ENCODE assay signal across 1 cellular context in genomic region chr16:2911580-2912329, GRCh38.
TF ChIP-seq lines count a peak whose summit lies in the region.

A gene with protein sequence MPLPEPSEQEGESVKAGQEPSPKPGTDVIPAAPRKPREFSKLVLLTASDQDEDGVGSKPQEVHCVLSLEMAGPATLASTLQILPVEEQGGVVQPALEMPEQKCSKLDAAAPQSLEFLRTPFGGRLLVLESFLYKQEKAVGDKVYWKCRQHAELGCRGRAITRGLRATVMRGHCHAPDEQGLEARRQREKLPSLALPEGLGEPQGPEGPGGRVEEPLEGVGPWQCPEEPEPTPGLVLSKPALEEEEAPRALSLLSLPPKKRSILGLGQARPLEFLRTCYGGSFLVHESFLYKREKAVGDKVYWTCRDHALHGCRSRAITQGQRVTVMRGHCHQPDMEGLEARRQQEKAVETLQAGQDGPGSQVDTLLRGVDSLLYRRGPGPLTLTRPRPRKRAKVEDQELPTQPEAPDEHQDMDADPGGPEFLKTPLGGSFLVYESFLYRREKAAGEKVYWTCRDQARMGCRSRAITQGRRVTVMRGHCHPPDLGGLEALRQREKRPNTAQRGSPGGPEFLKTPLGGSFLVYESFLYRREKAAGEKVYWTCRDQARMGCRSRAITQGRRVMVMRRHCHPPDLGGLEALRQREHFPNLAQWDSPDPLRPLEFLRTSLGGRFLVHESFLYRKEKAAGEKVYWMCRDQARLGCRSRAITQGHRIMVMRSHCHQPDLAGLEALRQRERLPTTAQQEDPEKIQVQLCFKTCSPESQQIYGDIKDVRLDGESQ (plus strand): TSS chr16:2911931. CDS start chr16:2929686, 17,755 bp downstream.

TF ChIP-seq in HepG2, 621 proteins besides CTCF, POLR2A, EP300 and RAD21 (continued from another document and continues in another):
- peak; percentile 23; the same call in 1 of the 2 replicates for TF ChIP-seq POLR2AphosphoS5 (IDR thresholded peaks at IDR 0.05; ENCODE audit: low read depth, low read length)
- TF ChIP-seq KLF6 (CRISPR knock-in tag; IDR thresholded peaks at IDR 0.05), result no peak; the same call in 1 of the 2 replicates
- no peak for TF ChIP-seq HNRNPH1 (optimal IDR thresholded peaks at IDR 0.05; ENCODE audit: low read depth, low read length)
- TF ChIP-seq ZNF775 (CRISPR knock-in tag; IDR thresholded peaks at IDR 0.05; ENCODE audit: borderline replicate concordance), result 0 out of 2 replicates have a peak, but pooled peaks have one; percentile 17
- TF ChIP-seq MAFG (CRISPR knock-in tag; IDR thresholded peaks at IDR 0.05), result no peak
- TF ChIP-seq ZSCAN30 (CRISPR knock-in tag; IDR thresholded peaks at IDR 0.05), result no peak
- TF ChIP-seq EED (CRISPR knock-in tag; IDR thresholded peaks at IDR 0.05), result peak; percentile 77; the same call in 1 of the 2 replicates
- no peak for TF ChIP-seq STAG1 (CRISPR knock-in tag; IDR thresholded peaks at IDR 0.05)
- peak; percentile 27; the same call in 1 of the 2 replicates for TF ChIP-seq ZNF350 (CRISPR knock-in tag; IDR thresholded peaks at IDR 0.05; ENCODE audit: borderline replicate concordance, low read depth)
- TF ChIP-seq ZNF576 (CRISPR knock-in tag; IDR thresholded peaks at IDR 0.05), result no peak
- no peak for TF ChIP-seq NAIF1 (CRISPR knock-in tag; IDR thresholded peaks at IDR 0.05; ENCODE audit: borderline replicate concordance)
- no peak for TF ChIP-seq U2AF2 (IDR thresholded peaks at IDR 0.05; ENCODE audit: low read depth, low read length)
- 0 out of 2 replicates have a peak, but pooled peaks have one; percentile 17 for TF ChIP-seq ZSCAN31 (CRISPR knock-in tag; IDR thresholded peaks at IDR 0.05; ENCODE audit: low read depth)
- TF ChIP-seq KDM1A (CRISPR knock-in tag; IDR thresholded peaks at IDR 0.05), result no peak
- TF ChIP-seq ZNF687 (CRISPR knock-in tag; IDR thresholded peaks at IDR 0.05), result peak; percentile 81
- TF ChIP-seq CCAR2 (optimal IDR thresholded peaks at IDR 0.05; ENCODE audit: low read depth, low read length), result no peak
- TF ChIP-seq ZC3H13 (CRISPR knock-in tag; IDR thresholded peaks at IDR 0.05), result no peak
- TF ChIP-seq ZNF337 (CRISPR knock-in tag; IDR thresholded peaks at IDR 0.05; ENCODE audit: borderline replicate concordance, low read depth), result 0 out of 2 replicates have a peak, but pooled peaks have one; percentile 16
- TF ChIP-seq CENPX (CRISPR knock-in tag; IDR thresholded peaks at IDR 0.05), result no peak
- TF ChIP-seq GMEB1 (CRISPR knock-in tag; IDR thresholded peaks at IDR 0.05; ENCODE audit: borderline replicate concordance), result peak; percentile 91
- no peak for TF ChIP-seq GFI1 (CRISPR knock-in tag; IDR thresholded peaks at IDR 0.05; ENCODE audit: borderline replicate concordance)
- no peak for TF ChIP-seq ZBTB1 (CRISPR knock-in tag; IDR thresholded peaks at IDR 0.05; ENCODE audit: borderline replicate concordance)
- TF ChIP-seq ZNF883 (CRISPR knock-in tag; IDR thresholded peaks at IDR 0.05; ENCODE audit: not compliant biosample characterization), result peak; percentile 67
- TF ChIP-seq ZSCAN25 (CRISPR knock-in tag; IDR thresholded peaks at IDR 0.05), result peak; percentile 18; the same call in 1 of the 2 replicates
- TF ChIP-seq GATAD2A (CRISPR knock-in tag; IDR thresholded peaks at IDR 0.05), result peak; percentile 52; the same call in 1 of the 2 replicates
- TF ChIP-seq HNRNPLL (IDR thresholded peaks at IDR 0.05; ENCODE audit: low read depth, low read length, poor library complexity, severe bottlenecking), result peak; percentile 94
- TF ChIP-seq ZNF274 (CRISPR knock-in tag; IDR thresholded peaks at IDR 0.05), result no peak
- peak; percentile 68; the same call in 1 of the 2 replicates for TF ChIP-seq ZBTB2 (CRISPR knock-in tag; IDR thresholded peaks at IDR 0.05; ENCODE audit: low read depth)
- TF ChIP-seq NR2F2 (IDR thresholded peaks at IDR 0.05; ENCODE audit: borderline replicate concordance, low read depth), result no peak
- peak; percentile 56; the same call in 1 of the 2 replicates for TF ChIP-seq ZNF563 (CRISPR knock-in tag; IDR thresholded peaks at IDR 0.05)
- no peak for TF ChIP-seq PHB2 (IDR thresholded peaks at IDR 0.05; ENCODE audit: partially characterized antibody)
- TF ChIP-seq SP2 (CRISPR knock-in tag; IDR thresholded peaks at IDR 0.05), result peak; percentile 76
- TF ChIP-seq, protein P1, sequence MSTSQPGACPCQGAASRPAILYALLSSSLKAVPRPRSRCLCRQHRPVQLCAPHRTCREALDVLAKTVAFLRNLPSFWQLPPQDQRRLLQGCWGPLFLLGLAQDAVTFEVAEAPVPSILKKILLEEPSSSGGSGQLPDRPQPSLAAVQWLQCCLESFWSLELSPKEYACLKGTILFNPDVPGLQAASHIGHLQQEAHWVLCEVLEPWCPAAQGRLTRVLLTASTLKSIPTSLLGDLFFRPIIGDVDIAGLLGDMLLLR (CRISPR knock-in tag; IDR thresholded peaks at IDR 0.05), result no peak
- no peak for TF ChIP-seq ZNF800 (CRISPR knock-in tag; IDR thresholded peaks at IDR 0.05)
- TF ChIP-seq ZBTB34 (CRISPR knock-in tag; IDR thresholded peaks at IDR 0.05), result no peak
- TF ChIP-seq HNF4A (CRISPR knock-in tag; IDR thresholded peaks at IDR 0.05), result no peak
- no peak for TF ChIP-seq STAT5B (CRISPR knock-in tag; IDR thresholded peaks at IDR 0.05)
- 0 out of 2 replicates have a peak, but pooled peaks have one; percentile 40 for TF ChIP-seq ARNT2 (CRISPR knock-in tag; IDR thresholded peaks at IDR 0.05; ENCODE audit: low read depth)
- TF ChIP-seq BRCA1 (CRISPR knock-in tag; IDR thresholded peaks at IDR 0.05), result peak; percentile 79; the same call in 1 of the 2 replicates
- no peak for TF ChIP-seq ZNF30 (CRISPR knock-in tag; IDR thresholded peaks at IDR 0.05)
- peak; percentile 58; the same call in 1 of the 2 replicates for TF ChIP-seq ZNF768 (CRISPR knock-in tag; IDR thresholded peaks at IDR 0.05)
- TF ChIP-seq, protein P2, sequence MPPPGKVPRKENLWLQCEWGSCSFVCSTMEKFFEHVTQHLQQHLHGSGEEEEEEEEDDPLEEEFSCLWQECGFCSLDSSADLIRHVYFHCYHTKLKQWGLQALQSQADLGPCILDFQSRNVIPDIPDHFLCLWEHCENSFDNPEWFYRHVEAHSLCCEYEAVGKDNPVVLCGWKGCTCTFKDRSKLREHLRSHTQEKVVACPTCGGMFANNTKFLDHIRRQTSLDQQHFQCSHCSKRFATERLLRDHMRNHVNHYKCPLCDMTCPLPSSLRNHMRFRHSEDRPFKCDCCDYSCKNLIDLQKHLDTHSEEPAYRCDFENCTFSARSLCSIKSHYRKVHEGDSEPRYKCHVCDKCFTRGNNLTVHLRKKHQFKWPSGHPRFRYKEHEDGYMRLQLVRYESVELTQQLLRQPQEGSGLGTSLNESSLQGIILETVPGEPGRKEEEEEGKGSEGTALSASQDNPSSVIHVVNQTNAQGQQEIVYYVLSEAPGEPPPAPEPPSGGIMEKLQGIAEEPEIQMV (CRISPR knock-in tag; IDR thresholded peaks at IDR 0.05; ENCODE audit: low read depth), result no peak
- TF ChIP-seq NR2F1 (CRISPR knock-in tag; IDR thresholded peaks at IDR 0.05), result no peak
- peak; percentile 70; the same call in 1 of the 2 replicates for TF ChIP-seq TSC22D2 (CRISPR knock-in tag; IDR thresholded peaks at IDR 0.05; ENCODE audit: borderline replicate concordance)
- peak; percentile 41; the same call in 1 of the 2 replicates for TF ChIP-seq ZSCAN9 (CRISPR knock-in tag; IDR thresholded peaks at IDR 0.05; ENCODE audit: borderline replicate concordance)
- TF ChIP-seq, protein P3, sequence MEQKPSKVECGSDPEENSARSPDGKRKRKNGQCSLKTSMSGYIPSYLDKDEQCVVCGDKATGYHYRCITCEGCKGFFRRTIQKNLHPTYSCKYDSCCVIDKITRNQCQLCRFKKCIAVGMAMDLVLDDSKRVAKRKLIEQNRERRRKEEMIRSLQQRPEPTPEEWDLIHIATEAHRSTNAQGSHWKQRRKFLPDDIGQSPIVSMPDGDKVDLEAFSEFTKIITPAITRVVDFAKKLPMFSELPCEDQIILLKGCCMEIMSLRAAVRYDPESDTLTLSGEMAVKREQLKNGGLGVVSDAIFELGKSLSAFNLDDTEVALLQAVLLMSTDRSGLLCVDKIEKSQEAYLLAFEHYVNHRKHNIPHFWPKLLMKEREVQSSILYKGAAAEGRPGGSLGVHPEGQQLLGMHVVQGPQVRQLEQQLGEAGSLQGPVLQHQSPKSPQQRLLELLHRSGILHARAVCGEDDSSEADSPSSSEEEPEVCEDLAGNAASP (CRISPR knock-in tag; IDR thresholded peaks at IDR 0.05; ENCODE audit: borderline replicate concordance), result no peak; the same call in 1 of the 2 replicates
- TF ChIP-seq AGO2 (optimal IDR thresholded peaks at IDR 0.05; ENCODE audit: low read depth, low read length), result no peak
- peak; percentile 33; the same call in 1 of the 2 replicates for TF ChIP-seq KAT8 (CRISPR knock-in tag; IDR thresholded peaks at IDR 0.05)
- no peak for TF ChIP-seq ZNF292 (CRISPR knock-in tag; IDR thresholded peaks at IDR 0.05; ENCODE audit: borderline replicate concordance, low read depth)
